9 cellular contexts compared by ENCODE assay signal in genomic region chr5:172973931-172974330, GRCh38.
"Had no signal": no experiment of that assay in that cellular context is flagged by ENCODE, and none has a peak within 500 bp of the region (broad histone marks: within the 10 kb centered on the region; RNA-seq: fewer than 3 reads in every experiment).

No MANE protein-coding gene starts in this region.

- DNase-seq: activated CD4-positive, alpha-beta T cell treated with anti-CD3 and anti-CD28 coated beads for 48 hours; activated CD8-positive, alpha-beta memory T cell treated with anti-CD3 and anti-CD28 coated beads, Interleukin-2, amount 50 U/mL, for 48 hours; activated CD8-positive, alpha-beta T cell treated with anti-CD3 and anti-CD28 coated beads, Interleukin-2, amount 10 ng/mL, durations not matched to agents 7 days and 5 days; activated naive CD4-positive, alpha-beta T cell; hippocampal formation; lower lobe of right lung; T-helper 1 cell had no signal

- ATAC-seq: activated CD8-positive, alpha-beta T cell treated with anti-CD3 and anti-CD28 coated beads, Interleukin-2, amount 10 ng/mL, durations not matched to agents 7 days and 5 days; lower lobe of right lung; natural killer cell treated with Interleukin-12 subunit alpha and Interleukin-12 subunit beta and Interleukin-15 and Interleukin-18, amount 100 ng/mL, for 72 hours had no signal

- H3K27me3 ChIP-seq: tibial nerve had no signal

- H3K27ac ChIP-seq: lower lobe of right lung, tibial nerve had no signal

- H3K4me3 ChIP-seq: lower lobe of right lung, tibial nerve had no signal

- H3K9me3 ChIP-seq: lower lobe of right lung, tibial nerve had no signal
